Comparison of ENCODE assay signal across 1 cellular context in the genomic region with DNA sequence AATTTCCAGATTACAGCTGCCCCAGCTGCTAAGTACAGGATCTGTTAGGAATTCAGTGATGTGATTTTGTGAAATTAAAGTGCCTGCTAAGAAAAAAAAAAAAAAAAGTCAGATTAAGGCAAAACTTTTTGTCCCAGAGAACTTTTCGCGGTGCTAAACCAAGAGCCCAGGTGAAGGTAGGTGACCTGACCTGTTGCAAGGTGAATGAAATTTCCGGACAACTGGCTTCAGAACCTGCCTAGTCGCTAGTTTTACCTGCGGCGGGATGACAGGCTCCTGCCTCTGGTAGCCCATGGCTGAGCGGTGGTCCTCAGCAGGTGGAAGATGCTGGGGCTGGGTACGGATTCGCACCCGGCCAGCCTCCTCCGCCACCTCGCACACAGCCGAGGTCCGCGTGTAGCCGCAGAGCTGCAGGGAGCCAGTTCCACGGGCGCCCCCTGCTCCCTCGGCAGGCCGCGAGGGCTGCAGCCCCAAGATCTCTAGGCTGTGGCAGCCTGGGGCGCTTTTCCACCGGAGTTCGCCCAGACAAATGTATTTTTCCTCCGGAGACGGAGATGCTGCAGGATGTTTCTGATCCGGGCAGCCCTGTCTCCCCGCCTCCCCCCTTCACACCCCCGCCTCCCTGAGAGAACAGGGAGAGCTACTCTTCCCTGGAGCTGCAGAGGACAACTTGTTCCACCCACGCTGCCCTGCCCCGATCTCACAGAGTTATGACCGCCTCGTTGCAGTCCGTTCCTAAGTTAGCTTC.
TF ChIP-seq lines count a peak whose summit lies in the region.

A gene with protein sequence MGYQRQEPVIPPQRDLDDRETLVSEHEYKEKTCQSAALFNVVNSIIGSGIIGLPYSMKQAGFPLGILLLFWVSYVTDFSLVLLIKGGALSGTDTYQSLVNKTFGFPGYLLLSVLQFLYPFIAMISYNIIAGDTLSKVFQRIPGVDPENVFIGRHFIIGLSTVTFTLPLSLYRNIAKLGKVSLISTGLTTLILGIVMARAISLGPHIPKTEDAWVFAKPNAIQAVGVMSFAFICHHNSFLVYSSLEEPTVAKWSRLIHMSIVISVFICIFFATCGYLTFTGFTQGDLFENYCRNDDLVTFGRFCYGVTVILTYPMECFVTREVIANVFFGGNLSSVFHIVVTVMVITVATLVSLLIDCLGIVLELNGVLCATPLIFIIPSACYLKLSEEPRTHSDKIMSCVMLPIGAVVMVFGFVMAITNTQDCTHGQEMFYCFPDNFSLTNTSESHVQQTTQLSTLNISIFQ (minus strand): TSS at position 572 of the 748 bp plus-strand sequence. CDS start 278 bp downstream, at position 294.

TF ChIP-seq in SK-N-SH, 30 proteins besides CTCF, POLR2A, EP300 and RAD21:
- TF ChIP-seq FOXJ3 (CRISPR knock-in tag; IDR thresholded peaks at IDR 0.05) (no peak), SIN3A (IDR thresholded peaks at IDR 0.05; ENCODE audit: borderline replicate concordance, low read depth, low read length) (no peak), CHD2 (IDR thresholded peaks at IDR 0.05; ENCODE audit: low read length, partially characterized antibody) (no peak), GABPA (IDR thresholded peaks at IDR 0.05; ENCODE audit: low read depth) (no peak), MXI1 (IDR thresholded peaks at IDR 0.05; ENCODE audit: low read depth, low read length) (no peak), FOXM1 (IDR thresholded peaks at IDR 0.05; ENCODE audit: low read depth) (no peak), TEAD4 (IDR thresholded peaks at IDR 0.05; ENCODE audit: borderline replicate concordance, insufficient read depth) (no peak), TAF1 (IDR thresholded peaks at IDR 0.05; ENCODE audit: borderline replicate concordance, low read depth, low read length) (no peak), JUND (IDR thresholded peaks at IDR 0.05) (no peak)
- TF ChIP-seq, protein P1, sequence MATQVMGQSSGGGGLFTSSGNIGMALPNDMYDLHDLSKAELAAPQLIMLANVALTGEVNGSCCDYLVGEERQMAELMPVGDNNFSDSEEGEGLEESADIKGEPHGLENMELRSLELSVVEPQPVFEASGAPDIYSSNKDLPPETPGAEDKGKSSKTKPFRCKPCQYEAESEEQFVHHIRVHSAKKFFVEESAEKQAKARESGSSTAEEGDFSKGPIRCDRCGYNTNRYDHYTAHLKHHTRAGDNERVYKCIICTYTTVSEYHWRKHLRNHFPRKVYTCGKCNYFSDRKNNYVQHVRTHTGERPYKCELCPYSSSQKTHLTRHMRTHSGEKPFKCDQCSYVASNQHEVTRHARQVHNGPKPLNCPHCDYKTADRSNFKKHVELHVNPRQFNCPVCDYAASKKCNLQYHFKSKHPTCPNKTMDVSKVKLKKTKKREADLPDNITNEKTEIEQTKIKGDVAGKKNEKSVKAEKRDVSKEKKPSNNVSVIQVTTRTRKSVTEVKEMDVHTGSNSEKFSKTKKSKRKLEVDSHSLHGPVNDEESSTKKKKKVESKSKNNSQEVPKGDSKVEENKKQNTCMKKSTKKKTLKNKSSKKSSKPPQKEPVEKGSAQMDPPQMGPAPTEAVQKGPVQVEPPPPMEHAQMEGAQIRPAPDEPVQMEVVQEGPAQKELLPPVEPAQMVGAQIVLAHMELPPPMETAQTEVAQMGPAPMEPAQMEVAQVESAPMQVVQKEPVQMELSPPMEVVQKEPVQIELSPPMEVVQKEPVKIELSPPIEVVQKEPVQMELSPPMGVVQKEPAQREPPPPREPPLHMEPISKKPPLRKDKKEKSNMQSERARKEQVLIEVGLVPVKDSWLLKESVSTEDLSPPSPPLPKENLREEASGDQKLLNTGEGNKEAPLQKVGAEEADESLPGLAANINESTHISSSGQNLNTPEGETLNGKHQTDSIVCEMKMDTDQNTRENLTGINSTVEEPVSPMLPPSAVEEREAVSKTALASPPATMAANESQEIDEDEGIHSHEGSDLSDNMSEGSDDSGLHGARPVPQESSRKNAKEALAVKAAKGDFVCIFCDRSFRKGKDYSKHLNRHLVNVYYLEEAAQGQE (IDR thresholded peaks at IDR 0.05; ENCODE audit: low read depth, low read length): no peak
- TF ChIP-seq, protein P2, sequence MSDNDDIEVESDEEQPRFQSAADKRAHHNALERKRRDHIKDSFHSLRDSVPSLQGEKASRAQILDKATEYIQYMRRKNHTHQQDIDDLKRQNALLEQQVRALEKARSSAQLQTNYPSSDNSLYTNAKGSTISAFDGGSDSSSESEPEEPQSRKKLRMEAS (IDR thresholded peaks at IDR 0.05; ENCODE audit: low read depth): no peak
- TF ChIP-seq, protein P3, sequence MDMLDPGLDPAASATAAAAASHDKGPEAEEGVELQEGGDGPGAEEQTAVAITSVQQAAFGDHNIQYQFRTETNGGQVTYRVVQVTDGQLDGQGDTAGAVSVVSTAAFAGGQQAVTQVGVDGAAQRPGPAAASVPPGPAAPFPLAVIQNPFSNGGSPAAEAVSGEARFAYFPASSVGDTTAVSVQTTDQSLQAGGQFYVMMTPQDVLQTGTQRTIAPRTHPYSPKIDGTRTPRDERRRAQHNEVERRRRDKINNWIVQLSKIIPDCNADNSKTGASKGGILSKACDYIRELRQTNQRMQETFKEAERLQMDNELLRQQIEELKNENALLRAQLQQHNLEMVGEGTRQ (IDR thresholded peaks at IDR 0.05; ENCODE audit: borderline replicate concordance, low read depth, low read length): no peak
